In the genomic region with DNA sequence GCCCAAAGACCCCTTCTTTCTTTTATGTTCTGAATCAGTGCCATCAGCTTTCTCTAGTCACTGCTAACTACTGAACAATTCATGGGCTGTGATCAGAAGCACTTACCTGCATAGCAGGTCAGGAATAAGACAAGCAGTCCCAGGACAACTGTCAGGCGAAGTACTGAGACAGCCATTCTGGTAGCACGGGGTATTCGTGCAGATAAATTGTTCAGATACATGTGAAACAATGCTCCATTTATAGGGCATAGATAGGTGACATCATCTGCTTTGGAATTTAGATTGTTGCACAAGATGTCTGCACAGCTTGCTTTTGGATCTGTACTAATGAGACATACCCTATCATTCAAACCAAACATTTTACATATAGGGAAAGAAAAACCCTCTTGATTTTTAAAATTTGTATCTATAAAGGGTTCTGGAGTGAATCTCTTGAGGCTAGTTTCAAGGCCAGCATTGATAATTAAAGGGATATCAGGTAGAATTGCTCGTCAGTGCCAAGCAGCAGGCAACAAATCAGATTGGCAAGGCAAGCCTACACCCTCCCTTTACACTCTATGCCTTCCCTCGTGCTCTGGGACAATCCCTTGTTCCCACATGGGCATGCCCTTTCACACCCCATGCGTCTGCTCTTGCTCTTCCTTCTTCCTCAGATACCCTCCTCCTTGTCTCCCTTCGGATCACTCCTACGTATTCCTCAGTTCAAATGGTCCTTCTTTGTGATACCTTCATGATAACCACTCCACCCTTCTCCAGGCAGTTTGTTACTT, we compare ENCODE assay signal across 13 cellular contexts. TPM values are rescaled to one million over a fixed set of nuclear protein-coding genes. Genes with fewer than 3 reads are reported as not detected.
DNase-seq lines count a peak whose midpoint lies in the region; ATAC-seq and TF ChIP-seq lines count a peak whose summit lies in the region.
"Had no signal": no experiment of that assay in that cellular context is flagged by ENCODE, and none has a peak within 500 bp of the region (broad histone marks: within the 10 kb centered on the region; RNA-seq: fewer than 3 reads in every experiment).

A gene (minus strand): TSS at position 213 of the 770 bp plus-strand sequence. CDS start 37 bp downstream, at position 176.

- H3K4me1 ChIP-seq in ACC112 (ENCODE audit: control insufficient read depth, insufficient read depth, low read length, unreplicated experiment): peaks cover 29% of the 10 kb centered on the region

- H2AFZ ChIP-seq in ACC112 (ENCODE audit: low read length, unreplicated experiment): peak within 1 kb of the TSS; percentile 37

- no peaks in the 10 kb centered on the region for H3K79me2 ChIP-seq in ACC112 (ENCODE audit: control insufficient read depth, insufficient read depth, low read length, unreplicated experiment)

- H3K27ac ChIP-seq in ACC112 (ENCODE audit: low read depth, low read length): no peak within 1 kb of the TSS
- H3K27ac ChIP-seq: neutrophil had no signal

- H3K36me3 Mint-ChIP-seq in chondrocyte (ENCODE audit: low read depth): no peaks in the 10 kb centered on the region
- no peaks in the 10 kb centered on the region for H3K36me3 Mint-ChIP-seq in naive thymus-derived CD8-positive, alpha-beta T cell
- H3K36me3 Mint-ChIP-seq in activated CD8-positive, alpha-beta T cell treated with anti-CD3 and anti-CD28 coated beads, Interleukin-2, amount 10 ng/mL, durations not matched to agents 7 days and 5 days (ENCODE audit: low read depth): no peaks in the 10 kb centered on the region

- POLR2A ChIA-PET in naive thymus-derived CD8-positive, alpha-beta T cell (lab: Charles Lee): no interaction called here
- POLR2A ChIA-PET in HEK293T (lab: Yijun Ruan, JAX): no interaction called here
- POLR2A ChIA-PET in activated CD8-positive, alpha-beta T cell treated with anti-CD3 and anti-CD28 coated beads, Interleukin-2, amount 10 ng/mL, durations not matched to agents 7 days and 5 days (lab: Charles Lee): no interaction called here

- no peak within 1 kb of the TSS for H3K4me3 ChIP-seq in ACC112 (ENCODE audit: low read depth, low read length)
- H3K4me3 ChIP-seq: dorsolateral prefrontal cortex had no signal

- peak within 1 kb of the TSS; percentile 33 for H3K4me3 Mint-ChIP-seq in chondrocyte (ENCODE audit: unreplicated experiment)
- no peak within 1 kb of the TSS for H3K4me3 Mint-ChIP-seq in naive thymus-derived CD8-positive, alpha-beta T cell
- no peak within 1 kb of the TSS for H3K4me3 Mint-ChIP-seq in activated CD8-positive, alpha-beta T cell treated with anti-CD3 and anti-CD28 coated beads, Interleukin-2, amount 10 ng/mL, durations not matched to agents 7 days and 5 days

- CTCF ChIA-PET in HEK293T (lab: Yijun Ruan, JAX): no interaction called here
- CTCF ChIA-PET in activated CD8-positive, alpha-beta T cell treated with anti-CD3 and anti-CD28 coated beads, Interleukin-2, amount 10 ng/mL, durations not matched to agents 7 days and 5 days (lab: Charles Lee): no interaction called here

- ATAC-seq in naive thymus-derived CD8-positive, alpha-beta T cell: no peak
- ATAC-seq in GM19397 (IDR thresholded peaks at IDR 0.05; ENCODE audit: unreplicated experiment): no peak
- ATAC-seq in activated CD8-positive, alpha-beta T cell treated with anti-CD3 and anti-CD28 coated beads, Interleukin-2, amount 10 ng/mL, durations not matched to agents 7 days and 5 days: no peak
- ATAC-seq: HCT116 had no signal

- H3K36me3 ChIP-seq in ACC112 (ENCODE audit: insufficient read depth, low read length): no peaks in the 10 kb centered on the region
- H3K36me3 ChIP-seq: neutrophil had no signal

- no peaks in the 10 kb centered on the region for H3K27me3 ChIP-seq in ACC112 (ENCODE audit: insufficient read depth, low read length)
- H3K27me3 ChIP-seq: dorsolateral prefrontal cortex, neutrophil had no signal

- H3K27me3 Mint-ChIP-seq in chondrocyte (ENCODE audit: low read depth): peaks cover 4% of the 10 kb centered on the region
- peaks cover 0 to 2% (median 0%) of the 10 kb centered on the region in 5 donors for H3K27me3 Mint-ChIP-seq in naive thymus-derived CD8-positive, alpha-beta T cell
- no peaks in the 10 kb centered on the region for H3K27me3 Mint-ChIP-seq in activated CD8-positive, alpha-beta T cell treated with anti-CD3 and anti-CD28 coated beads, Interleukin-2, amount 10 ng/mL, durations not matched to agents 7 days and 5 days (ENCODE audit: low read depth)

- H3K9me3 Mint-ChIP-seq in chondrocyte (ENCODE audit: low read depth): no peaks in the 10 kb centered on the region
- H3K9me3 Mint-ChIP-seq in naive thymus-derived CD8-positive, alpha-beta T cell: peaks cover 0 to 3% (median 0%) of the 10 kb centered on the region in 9 donors
- no peaks in the 10 kb centered on the region for H3K9me3 Mint-ChIP-seq in activated CD8-positive, alpha-beta T cell treated with anti-CD3 and anti-CD28 coated beads, Interleukin-2, amount 10 ng/mL, durations not matched to agents 7 days and 5 days (ENCODE audit: insufficient read depth)

- peak within 1 kb of the TSS; percentile 63 for H3K27ac Mint-ChIP-seq in chondrocyte (ENCODE audit: unreplicated experiment)
- H3K27ac Mint-ChIP-seq in naive thymus-derived CD8-positive, alpha-beta T cell: no peak within 1 kb of the TSS
- H3K27ac Mint-ChIP-seq in activated CD8-positive, alpha-beta T cell treated with anti-CD3 and anti-CD28 coated beads, Interleukin-2, amount 10 ng/mL, durations not matched to agents 7 days and 5 days: no peak within 1 kb of the TSS

- DNase-seq in M059J (ENCODE audit: low read depth) (peak; percentile 77), chondrocyte (ENCODE audit: low spot score) (no peak), kidney glomerular epithelial cell (lab: John Stamatoyannopoulos, UW) (peak; percentile 48), HEK293T (ENCODE audit: extremely low spot score) (no peak)
- no peak for DNase-seq in naive thymus-derived CD8-positive, alpha-beta T cell
- no peak for DNase-seq in activated CD8-positive, alpha-beta T cell treated with anti-CD3 and anti-CD28 coated beads, Interleukin-2, amount 10 ng/mL, durations not matched to agents 7 days and 5 days
- DNase-seq: dorsolateral prefrontal cortex, GDM1 had no signal

- TF ChIP-seq CTCF in chondrocyte (IDR thresholded peaks at IDR 0.05): no peak

- H3K4me1 Mint-ChIP-seq in chondrocyte (ENCODE audit: low read depth): peaks cover 31% of the 10 kb centered on the region
- H3K4me1 Mint-ChIP-seq in naive thymus-derived CD8-positive, alpha-beta T cell: no peaks in the 10 kb centered on the region
- no peaks in the 10 kb centered on the region for H3K4me1 Mint-ChIP-seq in activated CD8-positive, alpha-beta T cell treated with anti-CD3 and anti-CD28 coated beads, Interleukin-2, amount 10 ng/mL, durations not matched to agents 7 days and 5 days (ENCODE audit: low read depth)

TF ChIP-seq in HEK293T, 16 proteins besides CTCF, POLR2A, EP300 and RAD21:
- TF ChIP-seq ZNF384 (IDR thresholded peaks at IDR 0.05) (no peak), ELF4 (IDR thresholded peaks at IDR 0.05) (no peak), FOXA1 (IDR thresholded peaks at IDR 0.05) (no peak), SUZ12 (IDR thresholded peaks at IDR 0.05) (no peak), NFRKB (IDR thresholded peaks at IDR 0.05) (no peak), LEF1 (IDR thresholded peaks at IDR 0.05; ENCODE audit: borderline replicate concordance) (no peak)
- TF ChIP-seq, protein P1, sequence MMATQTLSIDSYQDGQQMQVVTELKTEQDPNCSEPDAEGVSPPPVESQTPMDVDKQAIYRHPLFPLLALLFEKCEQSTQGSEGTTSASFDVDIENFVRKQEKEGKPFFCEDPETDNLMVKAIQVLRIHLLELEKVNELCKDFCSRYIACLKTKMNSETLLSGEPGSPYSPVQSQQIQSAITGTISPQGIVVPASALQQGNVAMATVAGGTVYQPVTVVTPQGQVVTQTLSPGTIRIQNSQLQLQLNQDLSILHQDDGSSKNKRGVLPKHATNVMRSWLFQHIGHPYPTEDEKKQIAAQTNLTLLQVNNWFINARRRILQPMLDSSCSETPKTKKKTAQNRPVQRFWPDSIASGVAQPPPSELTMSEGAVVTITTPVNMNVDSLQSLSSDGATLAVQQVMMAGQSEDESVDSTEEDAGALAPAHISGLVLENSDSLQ (IDR thresholded peaks at IDR 0.05): no peak

RNA-seq across cellular contexts. Expression of the gene that starts here (rescaled TPM):
- total RNA-seq in M059J (2014; rRNA removed; shearing (Covaris generic)): 5.9 and 10.0 TPM in 2 replicates
- total RNA-seq in chondrocyte: 7.8 to 9.8 TPM in 2 of 3 replicates, not detected in the other
- total RNA-seq in naive thymus-derived CD8-positive, alpha-beta T cell: not detected
- polyA plus RNA-seq in naive thymus-derived CD8-positive, alpha-beta T cell: not detected
- not detected for total RNA-seq in activated CD8-positive, alpha-beta T cell treated with anti-CD3 and anti-CD28 coated beads, Interleukin-2, amount 10 ng/mL, durations not matched to agents 7 days and 5 days
- total RNA-seq: dorsolateral prefrontal cortex, temporal lobe had no signal

Comparison
In these comparisons a context has a peak if more than half of its experiments do, and no peak if none do; other contexts are left out.
1. DNase-seq: peak in M059J (single experiment) and kidney glomerular epithelial cell (single experiment); none in chondrocyte (single experiment), naive thymus-derived CD8-positive, alpha-beta T cell (0 of 10), HEK293T (single experiment) and activated CD8-positive, alpha-beta T cell treated with anti-CD3 and anti-CD28 coated beads, Interleukin-2, amount 10 ng/mL, durations not matched to agents 7 days and 5 days (single experiment).